1 cellular context compared by ENCODE assay signal in genomic region chr5:139676951-139677367, GRCh38.
TF ChIP-seq lines count a peak whose summit lies in the region.

No MANE protein-coding gene starts in this region.

TF ChIP-seq in SK-N-SH, 30 proteins besides CTCF, POLR2A, EP300 and RAD21 (continued from another document):
- no peak for TF ChIP-seq TEAD4 (IDR thresholded peaks at IDR 0.05; ENCODE audit: borderline replicate concordance, insufficient read depth)
- no peak for TF ChIP-seq USF1 (IDR thresholded peaks at IDR 0.05; ENCODE audit: borderline replicate concordance, low read depth)
- TF ChIP-seq FOXJ3 (CRISPR knock-in tag; IDR thresholded peaks at IDR 0.05): 0 out of 2 replicates have a peak, but pooled peaks have one; percentile 34
- no peak for TF ChIP-seq FOXM1 (IDR thresholded peaks at IDR 0.05; ENCODE audit: low read depth)
- no peak for TF ChIP-seq GABPA (IDR thresholded peaks at IDR 0.05; ENCODE audit: low read depth)
